18 cellular contexts compared by ENCODE assay signal in genomic region chr11:43649501-43649900, GRCh38. TPM values are rescaled to one million over a fixed set of nuclear protein-coding genes. Genes with fewer than 3 reads are reported as not detected.
DNase-seq lines count a peak whose midpoint lies in the region; ATAC-seq and TF ChIP-seq lines count a peak whose summit lies in the region.
"Had no signal": no experiment of that assay in that cellular context is flagged by ENCODE, and none has a peak within 500 bp of the region (broad histone marks: within the 10 kb centered on the region; RNA-seq: fewer than 3 reads in every experiment).

No MANE protein-coding gene starts in this region.

- H3K79me2 ChIP-seq in SK-N-SH (ENCODE audit: insufficient read depth): peaks cover 13% of the 10 kb centered on the region

- no peaks in the 10 kb centered on the region for H3K27me3 ChIP-seq in SK-N-SH (ENCODE audit: insufficient read depth)
- H3K27me3 ChIP-seq: BLaER1 treated with 17β-estradiol and CSF1 and Interleukin-3, amounts not matched to agents 10 nM and 100 nM; SJSA1 had no signal

- H3K9me3 Mint-ChIP-seq in WTC11: no peaks in the 10 kb centered on the region

- H3K27me3 Mint-ChIP-seq in WTC11 (ENCODE audit: low read depth): peaks cover 8% of the 10 kb centered on the region

- TF ChIP-seq EP300 in SK-N-SH (IDR thresholded peaks at IDR 0.05; ENCODE audit: borderline replicate concordance in 1 of 2, low read depth in 1 of 2, low read length in 1 of 2): no peak

- H3K27ac ChIP-seq in SK-N-SH (ENCODE audit: low read depth in 2 of 2, low read length in 1 of 2): no peak overlapping the region
- H3K27ac ChIP-seq: BLaER1 treated with 17β-estradiol and CSF1 and Interleukin-3, amounts not matched to agents 10 nM and 100 nM; PC-9; SJSA1 had no signal

- H3K36me3 Mint-ChIP-seq in WTC11: no peaks in the 10 kb centered on the region

- WGBS in SK-N-SH (ENCODE audit: low lambda C conversion rate): 90% methylated on average over 4 of the region's 4 CpGs

- peak; percentile 35 for TF ChIP-seq RAD21 in SK-N-SH (IDR thresholded peaks at IDR 0.05; ENCODE audit: low read length)

- H3K9me2 ChIP-seq in SK-N-SH: no peaks in the 10 kb centered on the region

- no peak for TF ChIP-seq POLR2A in NB4 (IDR thresholded peaks at IDR 0.05; ENCODE audit: extremely low read depth, insufficient read length)

- DNase-seq in SK-N-SH: no peak
- DNase-seq in NB4 (ENCODE audit: low read depth): peak; percentile 23
- DNase-seq in WTC11 (ENCODE audit: low spot score): no peak
- no peak for DNase-seq in COLO668 (lab: John Stamatoyannopoulos, UW; ENCODE audit: unreplicated experiment)
- DNase-seq in SHP77 treated with DMSO at 0.1 percent for 48 hours (lab: John Stamatoyannopoulos, UW): no peak
- DNase-seq: GDM1; H9; NCI-H1105; NCI-H187; NK-92 treated with Interleukin-12 subunit alpha and Interleukin-12 subunit beta, amount 100 ng/mL, for 24 hours; PC-9; T-cell; T-helper 9 cell had no signal

- no peak overlapping the region for H3K4me2 ChIP-seq in SK-N-SH
- H3K4me2 ChIP-seq: BLaER1 treated with 17β-estradiol and CSF1 and Interleukin-3, amounts not matched to agents 10 nM and 100 nM; PC-9 had no signal

- 0 out of 2 replicates have a peak overlapping the region, but pooled peaks have one; percentile 20 for H3K27ac Mint-ChIP-seq in WTC11
- H3K27ac Mint-ChIP-seq: H9, T-cell had no signal

- H3K9me3 ChIP-seq in SK-N-SH: no peaks in the 10 kb centered on the region
- H3K9me3 ChIP-seq: BLaER1 treated with 17β-estradiol and CSF1 and Interleukin-3, amounts not matched to agents 10 nM and 100 nM; SJSA1 had no signal

- POLR2A ChIA-PET in SK-N-SH (lab: Yijun Ruan, JAX) (no interaction called here), WTC11 (lab: Charles Lee) (no interaction called here)

- H3K4me1 Mint-ChIP-seq in WTC11: peaks cover 8% of the 10 kb centered on the region; the same call in 1 of the 2 replicates

- peaks cover 6 to 9% of the 10 kb centered on the region in 2 experiments; a peak in 3 of 4 replicates for H3K4me1 ChIP-seq in SK-N-SH (ENCODE audit: control insufficient read depth in 1 of 2, insufficient read depth in 2 of 2, low read depth in 1 of 2, low read length in 1 of 2)

- H3K36me3 ChIP-seq in SK-N-SH (replicated peaks in 1 of 2; ENCODE audit: control insufficient read depth in 1 of 2, insufficient read depth in 2 of 2, low read length in 1 of 2): peaks cover 3 to 4% of the 10 kb centered on the region in 2 experiments

- CTCF ChIA-PET in SK-N-SH (lab: Yijun Ruan, JAX) (no interaction called here), WTC11 (lab: Charles Lee) (no interaction called here)

- H2AFZ ChIP-seq in SK-N-SH (ENCODE audit: low read depth): no peak overlapping the region
- H2AFZ ChIP-seq: PC-9 had no signal

- H3K4me3 ChIP-seq in SK-N-SH (ENCODE audit: low read depth in 2 of 2, low read length in 1 of 2) (no peak overlapping the region), NB4 (ENCODE audit: low read depth, low read length) (no peak overlapping the region)
- H3K4me3 ChIP-seq: BLaER1 treated with 17β-estradiol and CSF1 and Interleukin-3, amounts not matched to agents 10 nM and 100 nM; PC-9; SJSA1 had no signal

- no peak overlapping the region for H3K9ac ChIP-seq in SK-N-SH
- H3K9ac ChIP-seq: BLaER1 treated with 17β-estradiol and CSF1 and Interleukin-3, amounts not matched to agents 10 nM and 100 nM had no signal

- H4K20me1 ChIP-seq in SK-N-SH (ENCODE audit: insufficient read depth): no peaks in the 10 kb centered on the region
- H4K20me1 ChIP-seq: BLaER1 treated with 17β-estradiol and CSF1 and Interleukin-3, amounts not matched to agents 10 nM and 100 nM had no signal

- no peak for ATAC-seq in SK-N-SH treated with all-trans-retinoic acid at 6 μM for 48 hours
- ATAC-seq in WTC11: peak; percentile 38
- no peak for ATAC-seq in esophagus mucosa
- no peak for ATAC-seq in HG02970 (IDR thresholded peaks at IDR 0.05; ENCODE audit: low FRiP score, unreplicated experiment)
- ATAC-seq: T-cell had no signal

- H3F3A ChIP-seq in SK-N-SH (replicated peaks; ENCODE audit: insufficient read depth): no peaks in the 10 kb centered on the region

- TF ChIP-seq CTCF in SK-N-SH (IDR thresholded peaks at IDR 0.05): no peak
- TF ChIP-seq CTCF in NB4 (IDR thresholded peaks at IDR 0.05; ENCODE audit: low read depth, low read length): no peak
- no peak for TF ChIP-seq CTCF in WTC11 (IDR thresholded peaks at IDR 0.05)

- no peak overlapping the region for H3K4me3 Mint-ChIP-seq in WTC11
- H3K4me3 Mint-ChIP-seq: H9, T-cell had no signal

TF ChIP-seq in SK-N-SH, 30 proteins besides CTCF, POLR2A, EP300 and RAD21:
- no peak for TF ChIP-seq SMC3 (IDR thresholded peaks at IDR 0.05; ENCODE audit: low read depth, low read length)
- TF ChIP-seq MXI1 (IDR thresholded peaks at IDR 0.05; ENCODE audit: low read depth, low read length): no peak
- no peak for TF ChIP-seq EZH2phosphoT487 (IDR thresholded peaks at IDR 0.05; ENCODE audit: borderline replicate concordance, low read depth)
- TF ChIP-seq TEAD4 (IDR thresholded peaks at IDR 0.05; ENCODE audit: borderline replicate concordance, insufficient read depth): no peak
- no peak for TF ChIP-seq SIN3A (IDR thresholded peaks at IDR 0.05; ENCODE audit: borderline replicate concordance, low read depth, low read length)
- no peak for TF ChIP-seq NRF1 (IDR thresholded peaks at IDR 0.05; ENCODE audit: low read depth, low read length)
- no peak for TF ChIP-seq RFX5 (IDR thresholded peaks at IDR 0.05; ENCODE audit: low read length)
- no peak for TF ChIP-seq TCF12 (IDR thresholded peaks at IDR 0.05)
TF ChIP-seq in SK-N-SH: peak in this region for 0.

TF ChIP-seq in SK-N-SH treated with all-trans-retinoic acid at 6 μM for 48 hours, 23 proteins besides CTCF, POLR2A, EP300 and RAD21:
- TF ChIP-seq ZNF8 (CRISPR knock-in tag; IDR thresholded peaks at IDR 0.05) (no peak), TOX (CRISPR knock-in tag; IDR thresholded peaks at IDR 0.05; ENCODE audit: borderline replicate concordance) (no peak), ZFP30 (CRISPR knock-in tag; IDR thresholded peaks at IDR 0.05) (no peak), OSR1 (CRISPR knock-in tag; IDR thresholded peaks at IDR 0.05) (no peak), ZC3H10 (CRISPR knock-in tag; IDR thresholded peaks at IDR 0.05) (no peak), SNAI2 (CRISPR knock-in tag; IDR thresholded peaks at IDR 0.05) (no peak), TCF4 (CRISPR knock-in tag; IDR thresholded peaks at IDR 0.05; ENCODE audit: borderline replicate concordance) (no peak)

TF ChIP-seq in WTC11, 78 proteins besides CTCF, POLR2A, EP300 and RAD21:
- TF ChIP-seq ARID4B (CRISPR knock-in tag; IDR thresholded peaks at IDR 0.05; ENCODE audit: borderline replicate concordance): no peak
- no peak for TF ChIP-seq HMGXB4 (CRISPR knock-in tag; IDR thresholded peaks at IDR 0.05)
- TF ChIP-seq HMGA2 (CRISPR knock-in tag; IDR thresholded peaks at IDR 0.05): no peak
- TF ChIP-seq ZNF671 (CRISPR knock-in tag; IDR thresholded peaks at IDR 0.05): no peak

RNA-seq across cellular contexts. Expression of gene HSD17B12, which starts 31.0 kb away (rescaled TPM):
- 19.7 and 27.3 TPM in 2 replicates for polyA plus RNA-seq in SK-N-SH (2012; rRNA removed)
- polyA plus RNA-seq in SK-N-SH (2012; cell fraction: cytosol; rRNA removed): 25.7 and 30.5 TPM in 2 replicates
- polyA plus RNA-seq in SK-N-SH (2012; cell fraction: nucleus; rRNA removed): 12.4 and 24.9 TPM in 2 replicates
- 143 to 149 TPM (median 149 TPM) in 3 replicates for total RNA-seq in WTC11 (2021)
- 95.2 TPM for total RNA-seq in esophagus mucosa
